In genomic region chr2:106139575-106139935, GRCh38 we compare ENCODE assay signal across 16 cellular contexts. TPM values are rescaled to one million over a fixed set of nuclear protein-coding genes. Genes with fewer than 3 reads are reported as not detected.
DNase-seq lines count a peak whose midpoint lies in the region; ATAC-seq and TF ChIP-seq lines count a peak whose summit lies in the region.
"Had no signal": no experiment of that assay in that cellular context is flagged by ENCODE, and none has a peak within 500 bp of the region (broad histone marks: within the 10 kb centered on the region; RNA-seq: fewer than 3 reads in every experiment).

No MANE protein-coding gene starts in this region.

- no peak overlapping the region for H3K4me3 ChIP-seq in stomach
- H3K4me3 ChIP-seq: spleen, upper lobe of left lung had no signal

- TF ChIP-seq EP300 in stomach (IDR thresholded peaks at IDR 0.05): no peak

- no peak for TF ChIP-seq CTCF in stomach (IDR thresholded peaks at IDR 0.05)

- H3K4me1 ChIP-seq in stomach: peaks cover 0 to 41% (median 21%) of the 10 kb centered on the region in 4 donors

- peaks cover 60% of the 10 kb centered on the region for H3K4me1 Mint-ChIP-seq in activated T-cell treated with anti-CD3 and anti-CD28 coated beads, Interleukin-2, amount 50 U/mL, for 4 hours (ENCODE audit: low read depth)
- H3K4me1 Mint-ChIP-seq in activated T-helper 17 cell treated with anti-CD3 and anti-CD28 coated beads, Interleukin-2, amount 50 U/mL, for 72 hours: peaks cover 50% of the 10 kb centered on the region
- peaks cover 10% of the 10 kb centered on the region for H3K4me1 Mint-ChIP-seq in memory B cell

- ATAC-seq in activated T-cell treated with anti-CD3 and anti-CD28 coated beads, Interleukin-2, amount 50 U/mL, for 4 hours: peak; percentile 33 to 39
- ATAC-seq in activated T-helper 17 cell treated with anti-CD3 and anti-CD28 coated beads, Interleukin-2, amount 50 U/mL, for 72 hours (replicated peaks): peak; percentile 56
- ATAC-seq in memory B cell (ENCODE audit: low read depth) (no peak), GM21381 (IDR thresholded peaks at IDR 0.05; ENCODE audit: unreplicated experiment) (no peak)
- ATAC-seq: Panc1 had no signal

- no peaks in the 10 kb centered on the region for H3K9me3 Mint-ChIP-seq in activated T-cell treated with anti-CD3 and anti-CD28 coated beads, Interleukin-2, amount 50 U/mL, for 4 hours
- H3K9me3 Mint-ChIP-seq in activated T-helper 17 cell treated with anti-CD3 and anti-CD28 coated beads, Interleukin-2, amount 50 U/mL, for 72 hours: no peaks in the 10 kb centered on the region
- H3K9me3 Mint-ChIP-seq in memory B cell: no peaks in the 10 kb centered on the region

- H3K4me3 Mint-ChIP-seq in activated T-cell treated with anti-CD3 and anti-CD28 coated beads, Interleukin-2, amount 50 U/mL, for 4 hours: peak overlapping the region; percentile 83
- peak overlapping the region; percentile 85 for H3K4me3 Mint-ChIP-seq in activated T-helper 17 cell treated with anti-CD3 and anti-CD28 coated beads, Interleukin-2, amount 50 U/mL, for 72 hours
- no peak overlapping the region for H3K4me3 Mint-ChIP-seq in memory B cell

- intact Hi-C loops in stomach (cut with DNase I; ENCODE audit: low total_unique reads): no loop called here

- DNase-seq in activated T-cell treated with anti-CD3 and anti-CD28 coated beads, Interleukin-2, amount 50 U/mL, for 4 hours: no peak
- no peak for DNase-seq in activated T-cell treated with anti-CD3 and anti-CD28 coated beads, Interleukin-2, amount 50 U/mL, for 48 hours
- DNase-seq in memory B cell (ENCODE audit: low spot score in 2 of 2): no peak
- DNase-seq in stomach: no peak
- DNase-seq in COR-L47 (lab: John Stamatoyannopoulos, UW): no peak
- no peak for DNase-seq in NCI-H146 (lab: John Stamatoyannopoulos, UW)
- DNase-seq: activated CD4-positive, alpha-beta T cell treated with anti-CD3 and anti-CD28 coated beads, Interleukin-2, amount 50 U/mL, for 4 hours; effector CD8-positive, alpha-beta T cell; KG1; kidney glomerular epithelial cell; NCI-H524; spleen had no signal

- peaks cover 33% of the 10 kb centered on the region for H3K36me3 Mint-ChIP-seq in activated T-cell treated with anti-CD3 and anti-CD28 coated beads, Interleukin-2, amount 50 U/mL, for 4 hours (ENCODE audit: insufficient read depth)
- peaks cover 61% of the 10 kb centered on the region for H3K36me3 Mint-ChIP-seq in activated T-helper 17 cell treated with anti-CD3 and anti-CD28 coated beads, Interleukin-2, amount 50 U/mL, for 72 hours (ENCODE audit: low read depth)
- peaks cover 34% of the 10 kb centered on the region for H3K36me3 Mint-ChIP-seq in memory B cell

- WGBS in stomach, 5 donors: 70 to 82% (median 79%) methylated on average over 5 of the region's 5 CpGs

- peak overlapping the region; percentile 90 for H3K27ac Mint-ChIP-seq in activated T-helper 17 cell treated with anti-CD3 and anti-CD28 coated beads, Interleukin-2, amount 50 U/mL, for 72 hours
- H3K27ac Mint-ChIP-seq in memory B cell: peak overlapping the region; percentile 62

- H3K27ac ChIP-seq in stomach: peak overlapping the region in 4 of 5 donors; percentile 69 to 84 (median 79)

- H3K36me3 ChIP-seq in stomach: peaks cover 0 to 7% (median 2%) of the 10 kb centered on the region in 4 donors

- no peaks in the 10 kb centered on the region for H3K27me3 ChIP-seq in stomach
- H3K27me3 ChIP-seq: spleen, upper lobe of left lung had no signal

- H3K27me3 Mint-ChIP-seq in activated T-cell treated with anti-CD3 and anti-CD28 coated beads, Interleukin-2, amount 50 U/mL, for 4 hours (ENCODE audit: low read depth): no peaks in the 10 kb centered on the region
- H3K27me3 Mint-ChIP-seq in activated T-helper 17 cell treated with anti-CD3 and anti-CD28 coated beads, Interleukin-2, amount 50 U/mL, for 72 hours: no peaks in the 10 kb centered on the region
- H3K27me3 Mint-ChIP-seq in memory B cell: no peaks in the 10 kb centered on the region

- TF ChIP-seq POLR2A in stomach (IDR thresholded peaks at IDR 0.05): no peak

- no peaks in the 10 kb centered on the region for H3K9me3 ChIP-seq in stomach
- H3K9me3 ChIP-seq: spleen, upper lobe of left lung had no signal

RNA-seq across cellular contexts. Expression of gene UXS1, which starts 54.5 kb away (rescaled TPM):
- 10 to 100 TPM; 29.4 to 33.9 (median 30.3) TPM for total RNA-seq in activated T-cell treated with anti-CD3 and anti-CD28 coated beads, Interleukin-2, amount 50 U/mL, for 4 hours
- total RNA-seq in activated T-helper 17 cell treated with anti-CD3 and anti-CD28 coated beads, Interleukin-2, amount 50 U/mL, for 72 hours: 100 to 1,000 TPM in 1 of 2 donors, 10 to 100 TPM in 1; 62.0 to 105 TPM
- total RNA-seq in stomach: 100 to 1,000 TPM in 1 of 5 donors, 10 to 100 TPM in 3, 1 to 10 TPM in 1; 7.0 to 111 (median 30.5) TPM
- polyA plus RNA-seq in stomach: 10 to 100 TPM; 12.3 to 15.4 (median 13.3) TPM

Comparison
In these comparisons a context has a peak if more than half of its experiments do, and no peak if none do; other contexts are left out.
1. ATAC-seq: peak in activated T-cell treated with anti-CD3 and anti-CD28 coated beads, Interleukin-2, amount 50 U/mL, for 4 hours (2 of 2) and activated T-helper 17 cell treated with anti-CD3 and anti-CD28 coated beads, Interleukin-2, amount 50 U/mL, for 72 hours (single experiment); none in memory B cell (single experiment) and GM21381 (single experiment).